30 cellular contexts compared by ENCODE assay signal in genomic region chr9:33030285-33030684, GRCh38. TPM values are rescaled to one million over a fixed set of nuclear protein-coding genes. Genes with fewer than 3 reads are reported as not detected.
DNase-seq lines count a peak whose midpoint lies in the region; ATAC-seq lines count a peak whose summit lies in the region.
"Had no signal": no experiment of that assay in that cellular context is flagged by ENCODE, and none has a peak within 500 bp of the region (broad histone marks: within the 10 kb centered on the region; RNA-seq: fewer than 3 reads in every experiment).

No MANE protein-coding gene starts in this region.

- H3K4me1 Mint-ChIP-seq in activated T-cell treated with anti-CD3 and anti-CD28 coated beads, Interleukin-2, amount 50 U/mL, for 72 hours (ENCODE audit: low read depth) = peaks cover 76% of the 10 kb centered on the region
- peaks cover 43% of the 10 kb centered on the region for H3K4me1 Mint-ChIP-seq in T-helper 17 cell
- H3K4me1 Mint-ChIP-seq in stimulated activated effector memory CD8-positive, alpha-beta T cell treated with anti-CD3 and anti-CD28 coated beads, Interleukin-12 subunit alpha, Interleukin-12 subunit beta, amount 100 ng/mL, for 72 hours = peaks cover 50% of the 10 kb centered on the region

- no peak for DNase-seq in activated T-cell treated with anti-CD3 and anti-CD28 coated beads, Interleukin-2, amount 50 U/mL, for 72 hours
- no peak for DNase-seq in activated T-cell treated with anti-CD3 and anti-CD28 coated beads, Interleukin-2, amount 50 U/mL, for 48 hours
- DNase-seq in T-helper 17 cell = no peak
- no peak for DNase-seq in stimulated activated effector memory CD8-positive, alpha-beta T cell treated with anti-CD3 and anti-CD28 coated beads, Interleukin-12 subunit alpha, Interleukin-12 subunit beta, amount 100 ng/mL, for 72 hours (ENCODE audit: low spot score in 2 of 2)
- DNase-seq in COLO668 (lab: John Stamatoyannopoulos, UW; ENCODE audit: unreplicated experiment) = no peak
- DNase-seq: ACHN; activated CD4-positive, alpha-beta T cell treated with anti-CD3 and anti-CD28 coated beads for 1 hour; activated naive CD4-positive, alpha-beta T cell treated with Interleukin-2 at 50 U/mL for 16 hours; activated T-cell treated with anti-CD3 and anti-CD28 coated beads, Interleukin-2, amount 50 U/mL, for 1 hour; BE2C; colonic mucosa; effector CD4-positive, alpha-beta T cell; H7; hippocampal formation; left cardiac atrium; mucosa of descending colon; NCI-H2107; NCI-H345; NCI-H748 treated with DMSO at 0.1 percent for 48 hours; Right ventricle myocardium superior; stimulated activated CD4-positive, alpha-beta T cell treated with anti-CD3 and anti-CD28 coated beads, Interleukin-2, amount 100 ng/mL, for 24 hours; stomach; thyroid gland; uterus had no signal

- peak overlapping the region; percentile 74 for H3K4me3 ChIP-seq in endocrine pancreas (ENCODE audit: control insufficient read depth, insufficient read depth, low read length)
- H3K4me3 ChIP-seq: colonic mucosa, mucosa of descending colon, thyroid gland, uterus had no signal

- no peak for ATAC-seq in activated T-cell treated with anti-CD3 and anti-CD28 coated beads, Interleukin-2, amount 50 U/mL, for 72 hours (replicated peaks in 1 of 2)
- ATAC-seq in T-helper 17 cell (no peak), HG03565 (IDR thresholded peaks at IDR 0.05; ENCODE audit: unreplicated experiment) (no peak), HG02571 (IDR thresholded peaks at IDR 0.05; ENCODE audit: unreplicated experiment) (no peak)
- ATAC-seq in stimulated activated effector memory CD8-positive, alpha-beta T cell treated with anti-CD3 and anti-CD28 coated beads, Interleukin-12 subunit alpha, Interleukin-12 subunit beta, amount 100 ng/mL, for 72 hours = no peak
- ATAC-seq: left cardiac atrium, mucosa of descending colon, SK-N-SH treated with all-trans-retinoic acid at 6 μM for 48 hours had no signal

- no peaks in the 10 kb centered on the region for H3K27me3 Mint-ChIP-seq in activated T-cell treated with anti-CD3 and anti-CD28 coated beads, Interleukin-2, amount 50 U/mL, for 72 hours (ENCODE audit: low read depth)
- no peaks in the 10 kb centered on the region for H3K27me3 Mint-ChIP-seq in T-helper 17 cell

- H3K4me1 ChIP-seq in endocrine pancreas (ENCODE audit: control insufficient read depth, insufficient read depth, low read length) = peaks cover 34% of the 10 kb centered on the region
- H3K4me1 ChIP-seq: uterus had no signal

- peaks cover 25 to 73% of the 10 kb centered on the region in 2 donors for H3K36me3 Mint-ChIP-seq in activated T-cell treated with anti-CD3 and anti-CD28 coated beads, Interleukin-2, amount 50 U/mL, for 72 hours (ENCODE audit: insufficient read depth in 2 of 2)
- H3K36me3 Mint-ChIP-seq in T-helper 17 cell (ENCODE audit: low read depth) = peaks cover 8% of the 10 kb centered on the region
- peaks cover 100% of the 10 kb centered on the region for H3K36me3 Mint-ChIP-seq in stimulated activated effector memory CD8-positive, alpha-beta T cell treated with anti-CD3 and anti-CD28 coated beads, Interleukin-12 subunit alpha, Interleukin-12 subunit beta, amount 100 ng/mL, for 72 hours

- peaks cover 10% of the 10 kb centered on the region for H3K36me3 ChIP-seq in endocrine pancreas (ENCODE audit: control insufficient read depth, insufficient read depth, low read length)
- H3K36me3 ChIP-seq: uterus had no signal

- no peak overlapping the region for H3K9ac ChIP-seq in endocrine pancreas (ENCODE audit: control insufficient read depth, insufficient read depth, low read length)

- H3K27ac Mint-ChIP-seq in activated T-cell treated with anti-CD3 and anti-CD28 coated beads, Interleukin-2, amount 50 U/mL, for 72 hours = peak overlapping the region; percentile 93
- peak overlapping the region; percentile 76 for H3K27ac Mint-ChIP-seq in T-helper 17 cell
- H3K27ac Mint-ChIP-seq in stimulated activated effector memory CD8-positive, alpha-beta T cell treated with anti-CD3 and anti-CD28 coated beads, Interleukin-12 subunit alpha, Interleukin-12 subunit beta, amount 100 ng/mL, for 72 hours = peak overlapping the region; percentile 41
- H3K27ac Mint-ChIP-seq: T-helper 1 cell treated with Interleukin-12 subunit alpha and Interleukin-12 subunit beta and Interleukin-4 antibody, amounts not matched to agents 30 μg/mL and 1 μg/mL, for 36 hours had no signal

- H3K9me3 ChIP-seq in T-helper 17 cell (ENCODE audit: control insufficient read depth, low read length, poor library complexity, severe bottlenecking) = no peaks in the 10 kb centered on the region
- no peaks in the 10 kb centered on the region for H3K9me3 ChIP-seq in endocrine pancreas (ENCODE audit: control insufficient read depth, low read length)
- H3K9me3 ChIP-seq: BE2C, colonic mucosa, mucosa of descending colon, stomach, thyroid gland, uterus had no signal

- H3K27me3 ChIP-seq in endocrine pancreas (ENCODE audit: control insufficient read depth, insufficient read depth, low read length) = no peaks in the 10 kb centered on the region
- H3K27me3 ChIP-seq: BE2C, colonic mucosa, stomach, thyroid gland, uterus had no signal

- no peak overlapping the region for H3K4me3 Mint-ChIP-seq in activated T-cell treated with anti-CD3 and anti-CD28 coated beads, Interleukin-2, amount 50 U/mL, for 72 hours
- H3K4me3 Mint-ChIP-seq in T-helper 17 cell = peak overlapping the region; percentile 60
- no peak overlapping the region for H3K4me3 Mint-ChIP-seq in stimulated activated effector memory CD8-positive, alpha-beta T cell treated with anti-CD3 and anti-CD28 coated beads, Interleukin-12 subunit alpha, Interleukin-12 subunit beta, amount 100 ng/mL, for 72 hours

- no peaks in the 10 kb centered on the region for H3K9me3 Mint-ChIP-seq in activated T-cell treated with anti-CD3 and anti-CD28 coated beads, Interleukin-2, amount 50 U/mL, for 72 hours
- H3K9me3 Mint-ChIP-seq in stimulated activated effector memory CD8-positive, alpha-beta T cell treated with anti-CD3 and anti-CD28 coated beads, Interleukin-12 subunit alpha, Interleukin-12 subunit beta, amount 100 ng/mL, for 72 hours = no peaks in the 10 kb centered on the region
- H3K9me3 Mint-ChIP-seq: neural crest cell; T-helper 1 cell treated with Interleukin-12 subunit alpha and Interleukin-12 subunit beta and Interleukin-4 antibody, amounts not matched to agents 30 μg/mL and 1 μg/mL, for 36 hours had no signal

RNA-seq across cellular contexts. Expression of gene DNAJA1, which starts 5.2 kb away (rescaled TPM):
- total RNA-seq in activated T-cell treated with anti-CD3 and anti-CD28 coated beads, Interleukin-2, amount 50 U/mL, for 72 hours = 100 to 1,000 TPM; 108 to 112 TPM
- 100 to 1,000 TPM; 216 to 292 TPM for total RNA-seq in T-helper 17 cell

RNA-seq across cellular contexts. Expression of gene APTX, which starts 28.9 kb away (rescaled TPM):
- 10 to 100 TPM; 45.1 to 54.6 TPM for total RNA-seq in activated T-cell treated with anti-CD3 and anti-CD28 coated beads, Interleukin-2, amount 50 U/mL, for 72 hours
- 10 to 100 TPM; 19.2 to 20.3 TPM for total RNA-seq in T-helper 17 cell

RNA-seq across cellular contexts. Expression of gene SMU1, which starts 46.2 kb away (rescaled TPM):
- total RNA-seq in activated T-cell treated with anti-CD3 and anti-CD28 coated beads, Interleukin-2, amount 50 U/mL, for 72 hours = 10 to 100 TPM; 23.4 to 27.6 TPM
- total RNA-seq in T-helper 17 cell = 10 to 100 TPM; 20.6 to 21.2 TPM

Comparison
In these comparisons a context has a peak if more than half of its experiments do, and no peak if none do; other contexts are left out.
1. H3K27ac Mint-ChIP-seq: peak in every context shown above with its lines; median percentile 93 in activated T-cell treated with anti-CD3 and anti-CD28 coated beads, Interleukin-2, amount 50 U/mL, for 72 hours; 76 in T-helper 17 cell; 41 in stimulated activated effector memory CD8-positive, alpha-beta T cell treated with anti-CD3 and anti-CD28 coated beads, Interleukin-12 subunit alpha, Interleukin-12 subunit beta, amount 100 ng/mL, for 72 hours.